In the genomic region with DNA sequence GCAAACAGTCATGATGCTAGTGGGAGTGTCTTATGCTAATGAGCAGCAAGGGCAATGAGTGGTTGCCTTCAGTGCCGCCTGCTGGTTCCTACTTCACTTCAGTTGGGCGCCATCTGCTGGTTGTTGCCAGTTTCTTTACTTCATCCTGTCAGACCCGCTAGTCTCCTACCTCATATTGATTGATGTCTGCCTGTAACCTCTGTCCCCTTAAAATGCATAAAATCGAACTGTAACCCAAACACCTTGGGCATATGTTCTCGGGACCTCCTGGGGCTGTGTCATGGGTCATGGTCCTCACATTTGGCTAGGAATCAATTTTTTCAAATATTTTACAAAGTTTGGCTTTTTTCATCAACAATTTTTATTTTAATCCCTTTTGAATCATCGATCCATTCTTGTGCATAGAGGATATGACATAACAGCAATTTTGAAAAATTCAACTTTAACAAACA, we compare ENCODE assay signal across 8 cellular contexts.
DNase-seq lines count a peak whose midpoint lies in the region; ATAC-seq, FAIRE-seq and TF ChIP-seq lines count a peak whose summit lies in the region.

No MANE protein-coding gene starts in this region.

- TF ChIP-seq CTCF in NB4 (IDR thresholded peaks at IDR 0.05; ENCODE audit: low read depth, low read length) (peak; percentile 99), kidney (IDR thresholded peaks at IDR 0.05; ENCODE audit: borderline replicate concordance, extremely low read depth, insufficient read depth) (peak; percentile 52)

- H3K4me3 ChIP-seq in NB4 (ENCODE audit: low read depth, low read length) (no peak overlapping the region), kidney (ENCODE audit: low read length in 2 of 2) (no peak overlapping the region)

- no peaks in the 10 kb centered on the region for H3K9me3 ChIP-seq in kidney (ENCODE audit: control insufficient read depth in 1 of 2, low read length in 2 of 2)

- H3K4me1 ChIP-seq in kidney (ENCODE audit: control insufficient read depth in 1 of 2, insufficient read depth in 1 of 2, low read depth in 1 of 2, low read length in 2 of 2): no peaks in the 10 kb centered on the region

- DNase-seq in Right ventricle myocardium superior (peak; percentile 72), Right ventricle myocardium inferior (ENCODE audit: missing footprints) (no peak), NB4 (ENCODE audit: low read depth) (peak; percentile 91), astrocyte of the hippocampus (ENCODE audit: low read depth, low spot score) (peak; percentile 69), kidney (peak; percentile 80)
- peak; percentile 80 for DNase-seq in T-helper 2 cell treated with Interferon-gamma antibody and Interleukin-4, amounts not matched to agents 5 μg/mL and 100 μg/mL, for 36 hours (ENCODE audit: low spot score)
- DNase-seq in stimulated activated CD4-positive, alpha-beta T cell treated with anti-CD3 and anti-CD28 coated beads, Interleukin-4, amount 100 ng/mL, for 48 hours (ENCODE audit: low read depth in 2 of 2): peak; percentile 90

- peak; percentile 64 for ATAC-seq in Right ventricle myocardium superior (ENCODE audit: poor library complexity)
- ATAC-seq in Right ventricle myocardium inferior: no peak
- peak; percentile 99 for ATAC-seq in HG02642 (IDR thresholded peaks at IDR 0.05; ENCODE audit: poor library complexity, unreplicated experiment)

- no peak overlapping the region for H3K27ac Mint-ChIP-seq in T-helper 2 cell treated with Interferon-gamma antibody and Interleukin-4, amounts not matched to agents 5 μg/mL and 100 μg/mL, for 36 hours

- TF ChIP-seq POLR2A in NB4 (IDR thresholded peaks at IDR 0.05; ENCODE audit: extremely low read depth, insufficient read length): no peak

- H3K36me3 Mint-ChIP-seq in T-helper 2 cell treated with Interferon-gamma antibody and Interleukin-4, amounts not matched to agents 5 μg/mL and 100 μg/mL, for 36 hours (ENCODE audit: low read depth): no peaks in the 10 kb centered on the region

- no peak overlapping the region for H3K9ac ChIP-seq in kidney (ENCODE audit: low read length in 2 of 2)

- no peak for FAIRE-seq in kidney (lab: Jason Lieb, UNC)

- H3K27me3 Mint-ChIP-seq in T-helper 2 cell treated with Interferon-gamma antibody and Interleukin-4, amounts not matched to agents 5 μg/mL and 100 μg/mL, for 36 hours (ENCODE audit: low read depth): peaks cover 57% of the 10 kb centered on the region

- H3K27ac ChIP-seq in kidney (ENCODE audit: low read depth in 2 of 2, low read length in 2 of 2): no peak overlapping the region

- no peak overlapping the region for H3K4me3 Mint-ChIP-seq in T-helper 2 cell treated with Interferon-gamma antibody and Interleukin-4, amounts not matched to agents 5 μg/mL and 100 μg/mL, for 36 hours

- intact Hi-C loops in Right ventricle myocardium superior (cut with DNase I): no loop called here
- intact Hi-C loops in Right ventricle myocardium inferior (cut with DNase I): no loop called here
- intact Hi-C loops in kidney (cut with DNase I): no loop called here

- no peaks in the 10 kb centered on the region for H3K36me3 ChIP-seq in kidney (ENCODE audit: control insufficient read depth in 1 of 2, insufficient read depth in 2 of 2, low read length in 2 of 2)

- no peaks in the 10 kb centered on the region for H3K9me3 Mint-ChIP-seq in T-helper 2 cell treated with Interferon-gamma antibody and Interleukin-4, amounts not matched to agents 5 μg/mL and 100 μg/mL, for 36 hours

- H3K4me1 Mint-ChIP-seq in T-helper 2 cell treated with Interferon-gamma antibody and Interleukin-4, amounts not matched to agents 5 μg/mL and 100 μg/mL, for 36 hours (ENCODE audit: low read depth): peaks cover 2% of the 10 kb centered on the region
